Comparison of ENCODE assay signal across 9 cellular contexts in the genomic region with DNA sequence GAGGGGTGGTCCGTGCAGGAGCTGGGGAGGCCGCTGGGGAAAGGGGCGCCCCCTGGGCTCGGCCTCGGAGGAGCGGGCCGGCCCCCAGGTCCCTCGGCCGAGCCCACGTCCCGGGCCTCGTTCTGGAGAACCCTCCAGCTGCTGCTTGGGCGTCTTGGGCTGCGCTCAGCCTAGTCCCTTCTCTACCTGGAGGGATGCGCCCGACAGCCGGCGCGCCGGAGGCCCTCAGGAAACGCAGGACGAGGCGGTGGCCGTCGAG. TPM values are rescaled to one million over a fixed set of nuclear protein-coding genes. Genes with fewer than 3 reads are reported as not detected.
DNase-seq lines count a peak whose midpoint lies in the region; ATAC-seq, FAIRE-seq and TF ChIP-seq lines count a peak whose summit lies in the region.
"Had no signal": no experiment of that assay in that cellular context is flagged by ENCODE, and none has a peak within 500 bp of the region (broad histone marks: within the 10 kb centered on the region; RNA-seq: fewer than 3 reads in every experiment).

No MANE protein-coding gene starts in this region.

- peak overlapping the region; percentile 91 for H2AFZ ChIP-seq in KMS-11 (ENCODE audit: low read depth)

- peak in 1 of 2 donors; percentile 16 for ATAC-seq in gastrocnemius medialis

- TF ChIP-seq POLR2A in gastrocnemius medialis (IDR thresholded peaks at IDR 0.05) (no peak), GM12892 (IDR thresholded peaks at IDR 0.05; ENCODE audit: low read depth, low read length) (no peak)

- TF ChIP-seq CTCF in KMS-11 (conservative IDR thresholded peaks at IDR 0.05; ENCODE audit: low read depth, low read length) (no peak), endodermal cell (conservative IDR thresholded peaks at IDR 0.05) (peak; percentile 30), gastrocnemius medialis (IDR thresholded peaks at IDR 0.05 in 4 of 5, conservative IDR thresholded peaks at IDR 0.05 in 1 of 5) (no peak)

- no peak for DNase-seq in T-helper 1 cell
- DNase-seq in endodermal cell, result no peak
- no peak for DNase-seq in gastrocnemius medialis
- no peak for DNase-seq in GM12892 (ENCODE audit: insufficient read length)
- no peak for DNase-seq in DMS153 (lab: John Stamatoyannopoulos, UW)
- DNase-seq in NCI-H1930 (lab: John Stamatoyannopoulos, UW), result no peak

- 9 to 16% methylated on average over 7 to 25 of the region's 25 CpGs for WGBS in endodermal cell (ENCODE audit: insufficient coverage in 1 of 2, insufficient read length in 1 of 2), 2 experiments

- peaks cover 4% of the 10 kb centered on the region for H3K4me1 ChIP-seq in KMS-11 (ENCODE audit: low read depth, poor library complexity, severe bottlenecking)
- H3K4me1 ChIP-seq in endodermal cell (ENCODE audit: control insufficient read depth, insufficient read depth, low read length), result no peaks in the 10 kb centered on the region
- H3K4me1 ChIP-seq in gastrocnemius medialis, result peaks cover 13 to 14% of the 10 kb centered on the region in 2 donors

- peak overlapping the region; percentile 40 for H3K4me3 ChIP-seq in KMS-11 (IDR thresholded peaks at IDR 0.05; ENCODE audit: insufficient read depth, low read depth, low read length)
- H3K4me3 ChIP-seq in endodermal cell (ENCODE audit: low read length), result peak overlapping the region; percentile 34
- H3K4me3 ChIP-seq in gastrocnemius medialis, result peak overlapping the region; percentile 73 to 96 (median 78)

- no peak for FAIRE-seq in GM12892 (lab: Jason Lieb, UNC)
- FAIRE-seq: A204.1 had no signal

- peaks cover 4% of the 10 kb centered on the region for H3K36me3 Mint-ChIP-seq in T-helper 1 cell treated with Interleukin-12 subunit alpha and Interleukin-12 subunit beta and Interleukin-4 antibody, amounts not matched to agents 30 μg/mL and 1 μg/mL, for 36 hours (ENCODE audit: low read depth)
- peaks cover 6% of the 10 kb centered on the region for H3K36me3 Mint-ChIP-seq in endodermal cell (ENCODE audit: low read depth)

- no peaks in the 10 kb centered on the region for H3K27me3 Mint-ChIP-seq in T-helper 1 cell treated with Interleukin-12 subunit alpha and Interleukin-12 subunit beta and Interleukin-4 antibody, amounts not matched to agents 30 μg/mL and 1 μg/mL, for 36 hours (ENCODE audit: low read depth)
- H3K27me3 Mint-ChIP-seq in endodermal cell (ENCODE audit: insufficient read depth), result peaks cover 9% of the 10 kb centered on the region

- H3K9ac ChIP-seq in KMS-11 (peak overlapping the region; percentile 23; the same call in 1 of the 2 replicates), endodermal cell (ENCODE audit: extremely low read depth, low read length, poor library complexity, severe bottlenecking) (no peak overlapping the region)

- H3K27me3 ChIP-seq in KMS-11 (ENCODE audit: insufficient read depth, low read depth) (no peaks in the 10 kb centered on the region), endodermal cell (ENCODE audit: control insufficient read depth, insufficient read depth, low read length, poor library complexity, severe bottlenecking) (no peaks in the 10 kb centered on the region), gastrocnemius medialis (no peaks in the 10 kb centered on the region)

- H3K4me1 Mint-ChIP-seq in T-helper 1 cell treated with Interleukin-12 subunit alpha and Interleukin-12 subunit beta and Interleukin-4 antibody, amounts not matched to agents 30 μg/mL and 1 μg/mL, for 36 hours (ENCODE audit: low read depth), result peaks cover 32% of the 10 kb centered on the region
- no peaks in the 10 kb centered on the region for H3K4me1 Mint-ChIP-seq in endodermal cell

- no peaks in the 10 kb centered on the region for H3K36me3 ChIP-seq in KMS-11 (ENCODE audit: insufficient read depth)
- no peaks in the 10 kb centered on the region for H3K36me3 ChIP-seq in endodermal cell (ENCODE audit: control insufficient read depth, insufficient read depth, low read length)
- no peaks in the 10 kb centered on the region for H3K36me3 ChIP-seq in gastrocnemius medialis

- intact Hi-C loops in gastrocnemius medialis (cut with DNase I; ENCODE audit: low total_unique reads), result loop anchor here (1.0 to 10.0 kb wide), 5 partner anchors 32 to 882 kb away; a partner anchor contains a TSS

- in situ Hi-C loops in gastrocnemius medialis (cut with MboI; ENCODE audit: low sequenced_read_pairs in 4 of 4), result no loop called here

- H3K4me2 ChIP-seq in KMS-11, result peak overlapping the region; percentile 63

- H3K27ac ChIP-seq in KMS-11 (no peak overlapping the region), endodermal cell (ENCODE audit: low read depth, low read length) (no peak overlapping the region), gastrocnemius medialis (peak overlapping the region; percentile 77 to 93 (median 82))

- H3K9me3 Mint-ChIP-seq in T-helper 1 cell treated with Interleukin-12 subunit alpha and Interleukin-12 subunit beta and Interleukin-4 antibody, amounts not matched to agents 30 μg/mL and 1 μg/mL, for 36 hours, result no peaks in the 10 kb centered on the region
- no peaks in the 10 kb centered on the region for H3K9me3 Mint-ChIP-seq in endodermal cell

- H3K79me2 ChIP-seq in KMS-11 (ENCODE audit: insufficient read depth, low read depth), result no peaks in the 10 kb centered on the region

- H3K4me3 Mint-ChIP-seq in T-helper 1 cell treated with Interleukin-12 subunit alpha and Interleukin-12 subunit beta and Interleukin-4 antibody, amounts not matched to agents 30 μg/mL and 1 μg/mL, for 36 hours, result peak overlapping the region; percentile 54
- peak overlapping the region; percentile 71 for H3K4me3 Mint-ChIP-seq in endodermal cell

- H4K20me1 ChIP-seq in KMS-11 (ENCODE audit: insufficient read depth), result no peaks in the 10 kb centered on the region

- H3K27ac Mint-ChIP-seq in T-helper 1 cell treated with Interleukin-12 subunit alpha and Interleukin-12 subunit beta and Interleukin-4 antibody, amounts not matched to agents 30 μg/mL and 1 μg/mL, for 36 hours, result no peak overlapping the region
- H3K27ac Mint-ChIP-seq in endodermal cell, result no peak overlapping the region

- H3K9me3 ChIP-seq in endodermal cell (ENCODE audit: control insufficient read depth, low read length) (no peaks in the 10 kb centered on the region), gastrocnemius medialis (no peaks in the 10 kb centered on the region)

RNA-seq across cellular contexts. Expression of a gene that starts 0.3 kb away (rescaled TPM):
- total RNA-seq in endodermal cell (10 to 100 TPM; 25.1 to 34.8 TPM), gastrocnemius medialis (10 to 100 TPM; 15.9 to 39.6 (median 20.3) TPM)
- 21.2 TPM for polyA plus RNA-seq in endodermal cell (2013, experiment 1 of 2)
- 19.8 TPM for polyA plus RNA-seq in endodermal cell (2013, experiment 2 of 2)
- polyA plus RNA-seq in GM12892 (2012; ENCODE audit: missing spikeins), result 16.8 TPM

RNA-seq across cellular contexts. Expression of a gene that starts 32.3 kb away (rescaled TPM):
- 10 to 100 TPM; 44.9 to 53.1 TPM for total RNA-seq in endodermal cell
- polyA plus RNA-seq in endodermal cell (2013, experiment 1 of 2), result 33.1 TPM
- 33.4 TPM for polyA plus RNA-seq in endodermal cell (2013, experiment 2 of 2)
- total RNA-seq in gastrocnemius medialis, result 10 to 100 TPM; 12.1 to 33.9 (median 27.5) TPM
- polyA plus RNA-seq in GM12892 (2012; ENCODE audit: missing spikeins), result 30.5 TPM

RNA-seq across cellular contexts. Expression of a gene that starts 42.5 kb away (rescaled TPM):
- total RNA-seq in endodermal cell, result under 1 TPM; 0.57 to 0.91 TPM
- not detected for polyA plus RNA-seq in endodermal cell (2013, experiment 1 of 2)
- not detected for polyA plus RNA-seq in endodermal cell (2013, experiment 2 of 2)
- 1 to 10 TPM in 1 of 4 donors, not detected in 3; 1.6 TPM for total RNA-seq in gastrocnemius medialis
- polyA plus RNA-seq in GM12892 (2012; ENCODE audit: missing spikeins), result not detected

RNA-seq across cellular contexts. Expression of a gene that starts 47.5 kb away (rescaled TPM):
- total RNA-seq in endodermal cell, result 10 to 100 TPM; 60.9 to 62.4 TPM
- 66.3 TPM for polyA plus RNA-seq in endodermal cell (2013, experiment 1 of 2)
- polyA plus RNA-seq in endodermal cell (2013, experiment 2 of 2), result 64.8 TPM
- total RNA-seq in gastrocnemius medialis, result 1 to 10 TPM; 3.9 to 8.2 (median 5.9) TPM
- polyA plus RNA-seq in GM12892 (2012; ENCODE audit: missing spikeins), result 40.0 TPM

Comparison
In these comparisons a context has a peak if more than half of its experiments do, and no peak if none do; other contexts are left out.
1. H3K27ac ChIP-seq: peak in gastrocnemius medialis (4 of 4); none in KMS-11 (single experiment) and endodermal cell (single experiment).
2. Peak in every context shown above with its lines, with median percentiles within 50 percentile points of each other: H3K4me3 ChIP-seq.